19 cellular contexts compared by ENCODE assay signal in the genomic region with DNA sequence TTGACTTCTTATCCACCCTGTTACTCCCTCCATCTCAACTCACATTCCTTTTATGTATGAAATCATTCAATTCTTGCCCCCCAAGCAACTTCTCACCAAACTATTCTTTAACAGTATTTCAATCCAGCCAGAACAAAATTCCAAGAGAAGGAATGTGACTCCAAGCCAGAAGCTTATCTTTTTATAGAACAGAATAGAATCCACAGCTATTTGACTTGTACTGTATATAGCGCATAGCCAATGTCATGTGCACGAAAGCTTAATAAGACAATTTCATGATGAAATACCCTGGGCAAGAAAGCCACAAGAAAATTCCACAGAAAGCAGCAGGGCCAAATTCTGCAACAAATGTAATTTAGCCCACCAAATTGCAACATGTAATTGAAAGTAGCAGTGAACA.
DNase-seq lines count a peak whose midpoint lies in the region; ATAC-seq and TF ChIP-seq lines count a peak whose summit lies in the region.
"Had no signal": no experiment of that assay in that cellular context is flagged by ENCODE, and none has a peak within 500 bp of the region (broad histone marks: within the 10 kb centered on the region; RNA-seq: fewer than 3 reads in every experiment).

No MANE protein-coding gene starts in this region.

- WGBS in SK-N-SH (ENCODE audit: low lambda C conversion rate) = 73% methylated on average over 2 of the region's 2 CpGs
- 15% methylated on average over 2 of the region's 2 CpGs for WGBS in smooth muscle cell (ENCODE audit: low lambda C conversion rate)

- H3K4me1 ChIP-seq in SK-N-SH (ENCODE audit: control insufficient read depth in 1 of 2, insufficient read depth in 2 of 2, low read depth in 1 of 2, low read length in 1 of 2) = no peaks in the 10 kb centered on the region; a peak in 1 of 4 replicates
- peaks cover 28% of the 10 kb centered on the region for H3K4me1 ChIP-seq in adipocyte (ENCODE audit: control insufficient read depth, insufficient read depth, low read length)
- H3K4me1 ChIP-seq in smooth muscle cell (ENCODE audit: low read depth) = peaks cover 7% of the 10 kb centered on the region
- H3K4me1 ChIP-seq: pancreas had no signal

- no peaks in the 10 kb centered on the region for H4K20me1 ChIP-seq in SK-N-SH (ENCODE audit: insufficient read depth)
- H4K20me1 ChIP-seq in smooth muscle cell (ENCODE audit: low read depth) = no peaks in the 10 kb centered on the region

- no peak overlapping the region for H2AFZ ChIP-seq in SK-N-SH (ENCODE audit: low read depth)
- H2AFZ ChIP-seq in smooth muscle cell (ENCODE audit: low read depth) = no peak overlapping the region

- H3K27me3 ChIP-seq in SK-N-SH (ENCODE audit: insufficient read depth) (no peaks in the 10 kb centered on the region), adipocyte (replicated peaks; ENCODE audit: control insufficient read depth, insufficient read depth, low read length) (no peaks in the 10 kb centered on the region), smooth muscle cell (ENCODE audit: low read depth) (no peaks in the 10 kb centered on the region)
- H3K27me3 ChIP-seq: pancreas, tibial nerve had no signal

- H3K4me3 ChIP-seq in SK-N-SH (ENCODE audit: low read depth in 2 of 2, low read length in 1 of 2) = no peak overlapping the region
- peak overlapping the region; percentile 23 for H3K4me3 ChIP-seq in adipocyte (ENCODE audit: low read length)
- no peak overlapping the region for H3K4me3 ChIP-seq in smooth muscle cell
- H3K4me3 ChIP-seq: pancreas, skin epidermis, tibial nerve had no signal

- no peaks in the 10 kb centered on the region for H3K36me3 ChIP-seq in SK-N-SH (replicated peaks in 1 of 2; ENCODE audit: control insufficient read depth in 1 of 2, insufficient read depth in 2 of 2, low read length in 1 of 2)
- H3K36me3 ChIP-seq in adipocyte (ENCODE audit: control insufficient read depth, insufficient read depth, low read length, severe bottlenecking) = no peaks in the 10 kb centered on the region
- no peaks in the 10 kb centered on the region for H3K36me3 ChIP-seq in smooth muscle cell (ENCODE audit: low read depth)
- H3K36me3 ChIP-seq: pancreas, tibial nerve had no signal

- no peak for TF ChIP-seq RAD21 in SK-N-SH (IDR thresholded peaks at IDR 0.05; ENCODE audit: low read length)

- H3K9ac ChIP-seq in SK-N-SH (no peak overlapping the region), adipocyte (ENCODE audit: low read length) (peak overlapping the region; percentile 61), smooth muscle cell (ENCODE audit: low read depth) (no peak overlapping the region)

- H3K4me2 ChIP-seq in SK-N-SH = no peak overlapping the region
- peak overlapping the region; percentile 40 for H3K4me2 ChIP-seq in smooth muscle cell

- ATAC-seq in SK-N-SH treated with all-trans-retinoic acid at 6 μM for 48 hours = no peak
- ATAC-seq: HepG2, pancreas had no signal

- H3F3A ChIP-seq in SK-N-SH (replicated peaks; ENCODE audit: insufficient read depth) (no peaks in the 10 kb centered on the region), smooth muscle cell (ENCODE audit: low read depth) (no peaks in the 10 kb centered on the region)

- CTCF ChIA-PET in SK-N-SH (lab: Yijun Ruan, JAX) = no interaction called here

- DNase-seq in SK-N-SH = no peak
- DNase-seq in adipocyte (ENCODE audit: low read depth) = peak; percentile 92
- DNase-seq in foreskin melanocyte = peak; percentile 84
- DNase-seq in smooth muscle cell (lab: John Stamatoyannopoulos, UW; ENCODE audit: unreplicated experiment) = no peak
- DNase-seq in NCI-H2107 (lab: John Stamatoyannopoulos, UW) = no peak
- DNase-seq in NCI-H526 (lab: John Stamatoyannopoulos, UW) = no peak
- no peak for DNase-seq in nucleus accumbens (lab: John Stamatoyannopoulos, UW)
- DNase-seq: 8988T; activated CD4-positive, alpha-beta T cell treated with anti-CD3 and anti-CD28 coated beads, Interleukin-2, amount 10 ng/mL, durations not matched to agents 24 days and 14 days; H7; head of caudate nucleus; NCI-H1092; NCI-H2171; pancreas; SIG-M5 had no signal

- H3K79me2 ChIP-seq in SK-N-SH (ENCODE audit: insufficient read depth) (no peaks in the 10 kb centered on the region), smooth muscle cell (ENCODE audit: low read depth) (no peaks in the 10 kb centered on the region)

- no peak for TF ChIP-seq CTCF in SK-N-SH (IDR thresholded peaks at IDR 0.05)
- TF ChIP-seq CTCF in smooth muscle cell (IDR thresholded peaks at IDR 0.05; ENCODE audit: borderline replicate concordance, insufficient read depth, poor library complexity, severe bottlenecking) = no peak

- H3K9me3 ChIP-seq in SK-N-SH (no peaks in the 10 kb centered on the region), adipocyte (ENCODE audit: control insufficient read depth, low read length) (no peaks in the 10 kb centered on the region), smooth muscle cell (replicated peaks; ENCODE audit: low read depth) (no peaks in the 10 kb centered on the region)
- H3K9me3 ChIP-seq: pancreas, tibial nerve had no signal

- no peak for TF ChIP-seq EP300 in SK-N-SH (IDR thresholded peaks at IDR 0.05; ENCODE audit: borderline replicate concordance in 1 of 2, low read depth in 1 of 2, low read length in 1 of 2)

- H3K27ac ChIP-seq in SK-N-SH (ENCODE audit: low read depth in 2 of 2, low read length in 1 of 2) (no peak overlapping the region), smooth muscle cell (ENCODE audit: low read depth) (no peak overlapping the region)
- H3K27ac ChIP-seq: pancreas, skin epidermis had no signal

- no peaks in the 10 kb centered on the region for H3K9me2 ChIP-seq in SK-N-SH

- POLR2A ChIA-PET in SK-N-SH (lab: Yijun Ruan, JAX) = no interaction called here

TF ChIP-seq in SK-N-SH treated with all-trans-retinoic acid at 6 μM for 48 hours, 23 proteins besides CTCF, POLR2A, EP300 and RAD21 (continues in another document):
- TF ChIP-seq ESRRG (CRISPR knock-in tag; IDR thresholded peaks at IDR 0.05) = no peak
- TF ChIP-seq, protein P1, sequence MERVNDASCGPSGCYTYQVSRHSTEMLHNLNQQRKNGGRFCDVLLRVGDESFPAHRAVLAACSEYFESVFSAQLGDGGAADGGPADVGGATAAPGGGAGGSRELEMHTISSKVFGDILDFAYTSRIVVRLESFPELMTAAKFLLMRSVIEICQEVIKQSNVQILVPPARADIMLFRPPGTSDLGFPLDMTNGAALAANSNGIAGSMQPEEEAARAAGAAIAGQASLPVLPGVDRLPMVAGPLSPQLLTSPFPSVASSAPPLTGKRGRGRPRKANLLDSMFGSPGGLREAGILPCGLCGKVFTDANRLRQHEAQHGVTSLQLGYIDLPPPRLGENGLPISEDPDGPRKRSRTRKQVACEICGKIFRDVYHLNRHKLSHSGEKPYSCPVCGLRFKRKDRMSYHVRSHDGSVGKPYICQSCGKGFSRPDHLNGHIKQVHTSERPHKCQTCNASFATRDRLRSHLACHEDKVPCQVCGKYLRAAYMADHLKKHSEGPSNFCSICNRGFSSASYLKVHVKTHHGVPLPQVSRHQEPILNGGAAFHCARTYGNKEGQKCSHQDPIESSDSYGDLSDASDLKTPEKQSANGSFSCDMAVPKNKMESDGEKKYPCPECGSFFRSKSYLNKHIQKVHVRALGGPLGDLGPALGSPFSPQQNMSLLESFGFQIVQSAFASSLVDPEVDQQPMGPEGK (CRISPR knock-in tag; IDR thresholded peaks at IDR 0.05; ENCODE audit: borderline replicate concordance) = 0 out of 2 replicates have a peak, but pooled peaks have one; percentile 55
- no peak for TF ChIP-seq ZC3H10 (CRISPR knock-in tag; IDR thresholded peaks at IDR 0.05)
- no peak for TF ChIP-seq SNAI2 (CRISPR knock-in tag; IDR thresholded peaks at IDR 0.05)
- no peak for TF ChIP-seq OSR1 (CRISPR knock-in tag; IDR thresholded peaks at IDR 0.05)
- TF ChIP-seq ISL1 (CRISPR knock-in tag; IDR thresholded peaks at IDR 0.05) = peak; percentile 71

TF ChIP-seq in SK-N-SH, 30 proteins besides CTCF, POLR2A, EP300 and RAD21 (continues in another document):
- TF ChIP-seq, protein P2, sequence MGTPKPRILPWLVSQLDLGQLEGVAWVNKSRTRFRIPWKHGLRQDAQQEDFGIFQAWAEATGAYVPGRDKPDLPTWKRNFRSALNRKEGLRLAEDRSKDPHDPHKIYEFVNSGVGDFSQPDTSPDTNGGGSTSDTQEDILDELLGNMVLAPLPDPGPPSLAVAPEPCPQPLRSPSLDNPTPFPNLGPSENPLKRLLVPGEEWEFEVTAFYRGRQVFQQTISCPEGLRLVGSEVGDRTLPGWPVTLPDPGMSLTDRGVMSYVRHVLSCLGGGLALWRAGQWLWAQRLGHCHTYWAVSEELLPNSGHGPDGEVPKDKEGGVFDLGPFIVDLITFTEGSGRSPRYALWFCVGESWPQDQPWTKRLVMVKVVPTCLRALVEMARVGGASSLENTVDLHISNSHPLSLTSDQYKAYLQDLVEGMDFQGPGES (IDR thresholded peaks at IDR 0.05; ENCODE audit: low read depth, low read length) = no peak
- TF ChIP-seq, protein P3, sequence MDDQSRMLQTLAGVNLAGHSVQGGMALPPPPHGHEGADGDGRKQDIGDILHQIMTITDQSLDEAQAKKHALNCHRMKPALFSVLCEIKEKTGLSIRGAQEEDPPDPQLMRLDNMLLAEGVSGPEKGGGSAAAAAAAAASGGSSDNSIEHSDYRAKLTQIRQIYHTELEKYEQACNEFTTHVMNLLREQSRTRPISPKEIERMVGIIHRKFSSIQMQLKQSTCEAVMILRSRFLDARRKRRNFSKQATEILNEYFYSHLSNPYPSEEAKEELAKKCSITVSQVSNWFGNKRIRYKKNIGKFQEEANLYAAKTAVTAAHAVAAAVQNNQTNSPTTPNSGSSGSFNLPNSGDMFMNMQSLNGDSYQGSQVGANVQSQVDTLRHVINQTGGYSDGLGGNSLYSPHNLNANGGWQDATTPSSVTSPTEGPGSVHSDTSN (IDR thresholded peaks at IDR 0.05) = no peak
- TF ChIP-seq CHD2 (IDR thresholded peaks at IDR 0.05; ENCODE audit: low read length, partially characterized antibody) (no peak), SMC3 (IDR thresholded peaks at IDR 0.05; ENCODE audit: low read depth, low read length) (no peak), YY1 (IDR thresholded peaks at IDR 0.05; ENCODE audit: low read depth) (no peak)
- TF ChIP-seq, protein P4, sequence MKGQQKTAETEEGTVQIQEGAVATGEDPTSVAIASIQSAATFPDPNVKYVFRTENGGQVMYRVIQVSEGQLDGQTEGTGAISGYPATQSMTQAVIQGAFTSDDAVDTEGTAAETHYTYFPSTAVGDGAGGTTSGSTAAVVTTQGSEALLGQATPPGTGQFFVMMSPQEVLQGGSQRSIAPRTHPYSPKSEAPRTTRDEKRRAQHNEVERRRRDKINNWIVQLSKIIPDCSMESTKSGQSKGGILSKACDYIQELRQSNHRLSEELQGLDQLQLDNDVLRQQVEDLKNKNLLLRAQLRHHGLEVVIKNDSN (IDR thresholded peaks at IDR 0.05; ENCODE audit: borderline replicate concordance, low read depth) = no peak

Comparison
In these comparisons a context has a peak if more than half of its experiments do, and no peak if none do; other contexts are left out.
1. DNase-seq: peak in adipocyte (single experiment) and foreskin melanocyte (single experiment); none in SK-N-SH (single experiment), smooth muscle cell (single experiment), NCI-H2107 (single experiment), NCI-H526 (0 of 2) and nucleus accumbens (0 of 56).